In the genomic region with DNA sequence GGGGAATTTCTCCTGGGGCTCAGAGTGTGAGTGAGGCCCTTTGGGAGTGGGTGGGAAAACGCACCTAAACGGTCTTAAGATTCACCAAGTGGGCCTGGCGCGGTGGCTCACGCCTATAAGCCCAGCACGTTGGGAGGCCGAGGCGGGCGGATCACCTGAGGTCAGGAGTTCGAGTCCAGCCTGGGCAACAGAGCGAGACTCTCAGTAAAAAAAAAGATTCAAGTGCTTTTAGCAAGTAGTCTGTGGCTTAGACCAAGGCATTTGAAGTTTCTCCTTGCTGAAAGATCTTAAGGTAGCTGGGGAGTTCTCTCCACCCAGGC, we compare ENCODE assay signal across 8 cellular contexts. TPM values are rescaled to one million over a fixed set of nuclear protein-coding genes. Genes with fewer than 3 reads are reported as not detected.
DNase-seq lines count a peak whose midpoint lies in the region; ATAC-seq and TF ChIP-seq lines count a peak whose summit lies in the region.

No MANE protein-coding gene starts in this region.

- H3K4me1 Mint-ChIP-seq in activated T-helper 1 cell treated with anti-CD3 and anti-CD28 coated beads, Interleukin-12 subunit alpha, Interleukin-12 subunit beta, Interleukin-2, Interleukin-4 antibody, amounts not matched to agents 30 ng/mL and 10 ng/mL and 1 ng/mL, durations not matched to agents 14 hours and 24 hours and 36 hours (ENCODE audit: low read depth): peaks cover 33% of the 10 kb centered on the region
- peaks cover 51% of the 10 kb centered on the region for H3K4me1 Mint-ChIP-seq in stimulated activated memory B cell treated with anti-CD40 and anti-IgM and Interleukin-4, amounts not matched to agents 10 μg/mL and 1 μg/mL and 100 μg/mL, for 72 hours

- no peaks in the 10 kb centered on the region for H3K9me3 ChIP-seq in iPS-15b (ENCODE audit: control insufficient read depth, insufficient read depth, low read length)

- H3K9me3 Mint-ChIP-seq in activated T-helper 1 cell treated with anti-CD3 and anti-CD28 coated beads, Interleukin-12 subunit alpha, Interleukin-12 subunit beta, Interleukin-2, Interleukin-4 antibody, amounts not matched to agents 30 ng/mL and 10 ng/mL and 1 ng/mL, durations not matched to agents 14 hours and 24 hours and 36 hours: no peaks in the 10 kb centered on the region
- no peaks in the 10 kb centered on the region for H3K9me3 Mint-ChIP-seq in stimulated activated memory B cell treated with anti-CD40 and anti-IgM and Interleukin-4, amounts not matched to agents 10 μg/mL and 1 μg/mL and 100 μg/mL, for 72 hours

- H3K4me3 ChIP-seq in HL-60 (replicated peaks; ENCODE audit: insufficient read depth, low read length) (peak overlapping the region; percentile 86), iPS-15b (ENCODE audit: low read depth, low read length) (peak overlapping the region; percentile 68)

- intact Hi-C loops in activated T-helper 1 cell treated with anti-CD3 and anti-CD28 coated beads, Interleukin-12 subunit alpha, Interleukin-12 subunit beta, Interleukin-2, Interleukin-4 antibody, amounts not matched to agents 30 ng/mL and 10 ng/mL and 1 ng/mL, durations not matched to agents 14 hours and 24 hours and 36 hours (cut with micrococcal nuclease): loop anchor here (5.0 kb wide), 1 partner anchor 911 kb away; the partner anchor contains the start of genes GPBP1L1 and TMEM69
- intact Hi-C loops in posterior vena cava (cut with DNase I): no loop called here

- no peak for TF ChIP-seq CTCF in HL-60 (IDR thresholded peaks at IDR 0.05; ENCODE audit: insufficient read depth, low read length)

- peak overlapping the region; percentile 91 for H3K27ac Mint-ChIP-seq in activated T-helper 1 cell treated with anti-CD3 and anti-CD28 coated beads, Interleukin-12 subunit alpha, Interleukin-12 subunit beta, Interleukin-2, Interleukin-4 antibody, amounts not matched to agents 30 ng/mL and 10 ng/mL and 1 ng/mL, durations not matched to agents 14 hours and 24 hours and 36 hours
- H3K27ac Mint-ChIP-seq in stimulated activated memory B cell treated with anti-CD40 and anti-IgM and Interleukin-4, amounts not matched to agents 10 μg/mL and 1 μg/mL and 100 μg/mL, for 72 hours: peak overlapping the region; percentile 96

- peak overlapping the region; percentile 93 for H3K27ac ChIP-seq in HL-60 (replicated peaks)

- DNase-seq in HL-60 (ENCODE audit: low read depth in 1 of 2, low spot score in 1 of 2): no peak
- no peak for DNase-seq in activated T-helper 1 cell treated with anti-CD3 and anti-CD28 coated beads, Interleukin-12 subunit alpha, Interleukin-12 subunit beta, Interleukin-2, Interleukin-4 antibody, amounts not matched to agents 30 ng/mL and 10 ng/mL and 1 ng/mL, durations not matched to agents 14 hours and 24 hours and 36 hours (ENCODE audit: low spot score)
- no peak for DNase-seq in posterior vena cava (ENCODE audit: low spot score)

- H3K9ac ChIP-seq in iPS-15b (ENCODE audit: low read depth, low read length): peak overlapping the region; percentile 99

- no peaks in the 10 kb centered on the region for H3K27me3 Mint-ChIP-seq in activated T-helper 1 cell treated with anti-CD3 and anti-CD28 coated beads, Interleukin-12 subunit alpha, Interleukin-12 subunit beta, Interleukin-2, Interleukin-4 antibody, amounts not matched to agents 30 ng/mL and 10 ng/mL and 1 ng/mL, durations not matched to agents 14 hours and 24 hours and 36 hours (ENCODE audit: insufficient read depth)
- H3K27me3 Mint-ChIP-seq in stimulated activated memory B cell treated with anti-CD40 and anti-IgM and Interleukin-4, amounts not matched to agents 10 μg/mL and 1 μg/mL and 100 μg/mL, for 72 hours: no peaks in the 10 kb centered on the region

- peaks cover 36% of the 10 kb centered on the region for H3K36me3 ChIP-seq in iPS-15b (ENCODE audit: control insufficient read depth, insufficient read depth, low read length)

- H3K27me3 ChIP-seq in HL-60 (ENCODE audit: insufficient read depth, poor library complexity, severe bottlenecking): no peaks in the 10 kb centered on the region
- H3K27me3 ChIP-seq in iPS-15b (ENCODE audit: control insufficient read depth, insufficient read depth, low read length): no peaks in the 10 kb centered on the region

- peaks cover 4% of the 10 kb centered on the region for H3K4me1 ChIP-seq in iPS-15b (ENCODE audit: control insufficient read depth, insufficient read depth, low read length)

- peaks cover 57% of the 10 kb centered on the region for H3K36me3 Mint-ChIP-seq in activated T-helper 1 cell treated with anti-CD3 and anti-CD28 coated beads, Interleukin-12 subunit alpha, Interleukin-12 subunit beta, Interleukin-2, Interleukin-4 antibody, amounts not matched to agents 30 ng/mL and 10 ng/mL and 1 ng/mL, durations not matched to agents 14 hours and 24 hours and 36 hours (ENCODE audit: low read depth)
- H3K36me3 Mint-ChIP-seq in stimulated activated memory B cell treated with anti-CD40 and anti-IgM and Interleukin-4, amounts not matched to agents 10 μg/mL and 1 μg/mL and 100 μg/mL, for 72 hours: peaks cover 59% of the 10 kb centered on the region

- peak overlapping the region; percentile 88 for H3K4me3 Mint-ChIP-seq in activated T-helper 1 cell treated with anti-CD3 and anti-CD28 coated beads, Interleukin-12 subunit alpha, Interleukin-12 subunit beta, Interleukin-2, Interleukin-4 antibody, amounts not matched to agents 30 ng/mL and 10 ng/mL and 1 ng/mL, durations not matched to agents 14 hours and 24 hours and 36 hours
- peak overlapping the region; percentile 93 for H3K4me3 Mint-ChIP-seq in stimulated activated memory B cell treated with anti-CD40 and anti-IgM and Interleukin-4, amounts not matched to agents 10 μg/mL and 1 μg/mL and 100 μg/mL, for 72 hours

- ATAC-seq in stimulated activated memory B cell treated with anti-CD40 and anti-IgM and Interleukin-4, amounts not matched to agents 10 μg/mL and 1 μg/mL and 100 μg/mL, for 72 hours: no peak
- no peak for ATAC-seq in GM18511 (IDR thresholded peaks at IDR 0.05; ENCODE audit: unreplicated experiment)
- ATAC-seq in HG03097 (IDR thresholded peaks at IDR 0.05; ENCODE audit: low FRiP score, unreplicated experiment): no peak
- ATAC-seq in GM19023 (IDR thresholded peaks at IDR 0.05; ENCODE audit: unreplicated experiment): no peak

RNA-seq across cellular contexts. Expression of gene RPS8, which starts 1.4 kb away (rescaled TPM):
- 2,172 and 2,226 TPM in 2 replicates for total RNA-seq in activated T-helper 1 cell treated with anti-CD3 and anti-CD28 coated beads, Interleukin-12 subunit alpha, Interleukin-12 subunit beta, Interleukin-2, Interleukin-4 antibody, amounts not matched to agents 30 ng/mL and 10 ng/mL and 1 ng/mL, durations not matched to agents 14 hours and 24 hours and 36 hours
- 1,000 to 10,000 TPM; 1,440 to 1,494 TPM for total RNA-seq in posterior vena cava

RNA-seq across cellular contexts. Expression of gene BEST4, which starts 11.3 kb away (rescaled TPM):
- total RNA-seq in activated T-helper 1 cell treated with anti-CD3 and anti-CD28 coated beads, Interleukin-12 subunit alpha, Interleukin-12 subunit beta, Interleukin-2, Interleukin-4 antibody, amounts not matched to agents 30 ng/mL and 10 ng/mL and 1 ng/mL, durations not matched to agents 14 hours and 24 hours and 36 hours: 0.47 and 0.54 TPM in 2 replicates
- under 1 TPM; 0.37 to 0.38 TPM for total RNA-seq in posterior vena cava

RNA-seq across cellular contexts. Expression of gene PLK3, which starts 23.5 kb away (rescaled TPM):
- 208 and 211 TPM in 2 replicates for total RNA-seq in activated T-helper 1 cell treated with anti-CD3 and anti-CD28 coated beads, Interleukin-12 subunit alpha, Interleukin-12 subunit beta, Interleukin-2, Interleukin-4 antibody, amounts not matched to agents 30 ng/mL and 10 ng/mL and 1 ng/mL, durations not matched to agents 14 hours and 24 hours and 36 hours
- 10 to 100 TPM; 20.1 to 32.7 TPM for total RNA-seq in posterior vena cava

RNA-seq across cellular contexts. Expression of gene DYNLT4, which starts 30.4 kb away (rescaled TPM):
- total RNA-seq in activated T-helper 1 cell treated with anti-CD3 and anti-CD28 coated beads, Interleukin-12 subunit alpha, Interleukin-12 subunit beta, Interleukin-2, Interleukin-4 antibody, amounts not matched to agents 30 ng/mL and 10 ng/mL and 1 ng/mL, durations not matched to agents 14 hours and 24 hours and 36 hours: 0.44 TPM in 1 of 2 replicates, not detected in the other
- not detected for total RNA-seq in posterior vena cava

RNA-seq across cellular contexts. Expression of gene BTBD19, which starts 31.6 kb away (rescaled TPM):
- 22.6 and 24.1 TPM in 2 replicates for total RNA-seq in activated T-helper 1 cell treated with anti-CD3 and anti-CD28 coated beads, Interleukin-12 subunit alpha, Interleukin-12 subunit beta, Interleukin-2, Interleukin-4 antibody, amounts not matched to agents 30 ng/mL and 10 ng/mL and 1 ng/mL, durations not matched to agents 14 hours and 24 hours and 36 hours
- 10 to 100 TPM; 13.5 to 22.2 TPM for total RNA-seq in posterior vena cava
